15 cellular contexts compared by ENCODE assay signal in genomic region chr7:92058040-92058439, GRCh38.
A peak's percentile ranks its signal among the peaks of the same experiment; 100 is the strongest.
DNase-seq lines count a peak whose midpoint lies in the region; ATAC-seq, FAIRE-seq and TF ChIP-seq lines count a peak whose summit lies in the region.
"Had no signal": no experiment of that assay in that cellular context is flagged by ENCODE, and none has a peak within 500 bp of the region (broad histone marks: within the 10 kb centered on the region; RNA-seq: fewer than 3 reads in every experiment).

No MANE protein-coding gene starts in this region.

- CTCF ChIA-PET in activated CD4-positive, alpha-beta T cell treated with anti-CD3 and anti-CD28 coated beads for 36 hours (lab: Charles Lee), result interaction anchor here (0.8 to 1.0 kb wide), 2 partner anchors 14 to 21 kb away, joined by 3 to 4 read pairs; no protein-coding TSS in a partner anchor
- CTCF ChIA-PET in activated CD8-positive, alpha-beta T cell treated with anti-CD3 and anti-CD28 coated beads for 36 hours (lab: Charles Lee), result interaction anchor here (1.2 kb wide), 1 partner anchor 366 kb away, joined by 3 read pairs; no protein-coding TSS in a partner anchor

- H3K9me3 Mint-ChIP-seq in activated CD4-positive, alpha-beta T cell treated with anti-CD3 and anti-CD28 coated beads for 36 hours (ENCODE audit: low read depth), result no peaks in the 10 kb centered on the region
- H3K9me3 Mint-ChIP-seq in activated CD8-positive, alpha-beta T cell treated with anti-CD3 and anti-CD28 coated beads for 36 hours, result no peaks in the 10 kb centered on the region
- H3K9me3 Mint-ChIP-seq: neural crest cell had no signal

- H3K27me3 Mint-ChIP-seq in activated CD4-positive, alpha-beta T cell treated with anti-CD3 and anti-CD28 coated beads for 36 hours, result no peaks in the 10 kb centered on the region
- H3K27me3 Mint-ChIP-seq in activated CD8-positive, alpha-beta T cell treated with anti-CD3 and anti-CD28 coated beads for 36 hours, result no peaks in the 10 kb centered on the region

- peaks cover 13% of the 10 kb centered on the region for H3K4me1 Mint-ChIP-seq in activated CD4-positive, alpha-beta T cell treated with anti-CD3 and anti-CD28 coated beads for 36 hours
- peaks cover 14% of the 10 kb centered on the region for H3K4me1 Mint-ChIP-seq in activated CD8-positive, alpha-beta T cell treated with anti-CD3 and anti-CD28 coated beads for 36 hours (ENCODE audit: low read depth)

- H3K27me3 ChIP-seq in pancreas, result no peaks in the 10 kb centered on the region

- TF ChIP-seq CTCF in activated CD8-positive, alpha-beta T cell treated with anti-CD3 and anti-CD28 coated beads for 36 hours (IDR thresholded peaks at IDR 0.05), result no peak
- TF ChIP-seq CTCF in pancreas (IDR thresholded peaks at IDR 0.05), result no peak

- H3K4me1 ChIP-seq in pancreas, result peaks cover 32 to 53% (median 40%) of the 10 kb centered on the region in 3 donors

- no peaks in the 10 kb centered on the region for H3K9me3 ChIP-seq in pancreas

- H3K36me3 Mint-ChIP-seq in activated CD4-positive, alpha-beta T cell treated with anti-CD3 and anti-CD28 coated beads for 36 hours (ENCODE audit: low read depth), result peaks cover 7% of the 10 kb centered on the region
- peaks cover 4% of the 10 kb centered on the region for H3K36me3 Mint-ChIP-seq in activated CD8-positive, alpha-beta T cell treated with anti-CD3 and anti-CD28 coated beads for 36 hours (ENCODE audit: low read depth)

- intact Hi-C loops in activated CD4-positive, alpha-beta T cell treated with anti-CD3 and anti-CD28 coated beads for 36 hours (cut with DNase I, micrococcal nuclease), result no loop called here
- intact Hi-C loops in activated CD8-positive, alpha-beta T cell treated with anti-CD3 and anti-CD28 coated beads for 36 hours (cut with micrococcal nuclease), result no loop called here
- intact Hi-C loops in pancreas (cut with DNase I), result no loop called here

- no peak overlapping the region for H3K4me3 ChIP-seq in pancreas
- H3K4me3 ChIP-seq: GM23248, K562, SK-N-MC had no signal

- FAIRE-seq in pancreas (lab: Jason Lieb, UNC), result no peak
- FAIRE-seq: K562 had no signal

- H3K27ac ChIP-seq in pancreas, result peak overlapping the region in 3 of 4 donors; percentile 23 to 54 (median 24)
- H3K27ac ChIP-seq: GM23248, SK-N-MC had no signal

- peaks cover 0 to 6% (median 0%) of the 10 kb centered on the region in 3 donors for H3K36me3 ChIP-seq in pancreas

- POLR2A ChIA-PET in activated CD4-positive, alpha-beta T cell treated with anti-CD3 and anti-CD28 coated beads for 36 hours (lab: Charles Lee), result no interaction called here
- POLR2A ChIA-PET in activated CD8-positive, alpha-beta T cell treated with anti-CD3 and anti-CD28 coated beads for 36 hours (lab: Charles Lee), result interaction anchor here (0.6 kb wide), 1 partner anchor 187 kb away, joined by 3 read pairs; no protein-coding TSS in a partner anchor

- 41 to 58% methylated on average over 5 of the region's 5 CpGs for WGBS in pancreas, 2 donors

- peak; percentile 7 for DNase-seq in activated CD4-positive, alpha-beta T cell treated with anti-CD3 and anti-CD28 coated beads for 36 hours
- no peak for DNase-seq in activated CD4-positive, alpha-beta T cell treated with anti-CD3 and anti-CD28 coated beads for 48 hours
- peak; percentile 37 for DNase-seq in activated CD8-positive, alpha-beta T cell treated with anti-CD3 and anti-CD28 coated beads for 36 hours
- DNase-seq in pancreas (no peak), NCI-H2196 (lab: John Stamatoyannopoulos, UW; ENCODE audit: unreplicated experiment) (no peak), NCI-H146 (lab: John Stamatoyannopoulos, UW) (no peak), NCI-H526 (lab: John Stamatoyannopoulos, UW) (no peak)
- DNase-seq: ACHN; activated CD8-positive, alpha-beta memory T cell treated with anti-CD3 and anti-CD28 coated beads, Interleukin-2, amount 50 U/mL, for 48 hours; GM23248; NCI-H226 had no signal

- ATAC-seq in activated CD4-positive, alpha-beta T cell treated with anti-CD3 and anti-CD28 coated beads for 36 hours, result no peak
- ATAC-seq in HG03460 (IDR thresholded peaks at IDR 0.05; ENCODE audit: unreplicated experiment) (peak; percentile 56), pancreas (peak in 1 of 4 donors; percentile 34)
- no peak for ATAC-seq in activated CD8-positive, alpha-beta T cell treated with anti-CD3 and anti-CD28 coated beads for 36 hours
- ATAC-seq: K562 had no signal

- H3K27ac Mint-ChIP-seq in activated CD4-positive, alpha-beta T cell treated with anti-CD3 and anti-CD28 coated beads for 36 hours, result no peak overlapping the region
- H3K27ac Mint-ChIP-seq in activated CD8-positive, alpha-beta T cell treated with anti-CD3 and anti-CD28 coated beads for 36 hours, result no peak overlapping the region

- H3K4me3 Mint-ChIP-seq in activated CD4-positive, alpha-beta T cell treated with anti-CD3 and anti-CD28 coated beads for 36 hours, result no peak overlapping the region
- H3K4me3 Mint-ChIP-seq in activated CD8-positive, alpha-beta T cell treated with anti-CD3 and anti-CD28 coated beads for 36 hours, result no peak overlapping the region
- H3K4me3 Mint-ChIP-seq: neural crest cell had no signal

Comparison
In these comparisons a context has a peak if more than half of its experiments do, and no peak if none do; other contexts are left out.
1. DNase-seq: peak in activated CD4-positive, alpha-beta T cell treated with anti-CD3 and anti-CD28 coated beads for 36 hours (single experiment) and activated CD8-positive, alpha-beta T cell treated with anti-CD3 and anti-CD28 coated beads for 36 hours (single experiment); none in activated CD4-positive, alpha-beta T cell treated with anti-CD3 and anti-CD28 coated beads for 48 hours (single experiment), pancreas (0 of 6), NCI-H2196 (single experiment), NCI-H146 (single experiment) and NCI-H526 (0 of 2).